Comparison of ENCODE assay signal across 1 cellular context in the genomic region with DNA sequence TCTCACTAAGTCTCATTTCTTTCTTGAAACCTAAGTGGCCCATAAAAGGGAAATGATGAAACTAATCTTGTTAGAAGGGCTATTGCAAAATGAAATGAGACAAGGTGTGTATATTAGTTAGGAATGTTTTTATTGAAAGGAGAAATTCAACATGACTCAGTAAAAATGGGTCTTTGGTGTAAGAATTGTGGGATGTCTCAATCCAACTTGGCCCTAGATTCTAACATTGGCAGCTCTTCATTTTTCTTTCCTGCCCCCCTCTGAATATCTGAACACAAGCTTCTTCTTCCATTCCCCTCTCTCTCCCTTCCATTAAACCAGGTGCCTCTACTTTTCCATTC.
TF ChIP-seq lines count a peak whose summit lies in the region.

No MANE protein-coding gene starts in this region.

TF ChIP-seq in HEK293, 187 proteins besides CTCF, POLR2A, EP300 and RAD21 (continued from another document):
- TF ChIP-seq FEZF1 (tag by site-specific recombination; IDR thresholded peaks at IDR 0.05): peak; percentile 24; the same call in 1 of the 2 replicates
- TF ChIP-seq GLIS1 (tag by site-specific recombination; IDR thresholded peaks at IDR 0.05): no peak
- TF ChIP-seq, protein P1, sequence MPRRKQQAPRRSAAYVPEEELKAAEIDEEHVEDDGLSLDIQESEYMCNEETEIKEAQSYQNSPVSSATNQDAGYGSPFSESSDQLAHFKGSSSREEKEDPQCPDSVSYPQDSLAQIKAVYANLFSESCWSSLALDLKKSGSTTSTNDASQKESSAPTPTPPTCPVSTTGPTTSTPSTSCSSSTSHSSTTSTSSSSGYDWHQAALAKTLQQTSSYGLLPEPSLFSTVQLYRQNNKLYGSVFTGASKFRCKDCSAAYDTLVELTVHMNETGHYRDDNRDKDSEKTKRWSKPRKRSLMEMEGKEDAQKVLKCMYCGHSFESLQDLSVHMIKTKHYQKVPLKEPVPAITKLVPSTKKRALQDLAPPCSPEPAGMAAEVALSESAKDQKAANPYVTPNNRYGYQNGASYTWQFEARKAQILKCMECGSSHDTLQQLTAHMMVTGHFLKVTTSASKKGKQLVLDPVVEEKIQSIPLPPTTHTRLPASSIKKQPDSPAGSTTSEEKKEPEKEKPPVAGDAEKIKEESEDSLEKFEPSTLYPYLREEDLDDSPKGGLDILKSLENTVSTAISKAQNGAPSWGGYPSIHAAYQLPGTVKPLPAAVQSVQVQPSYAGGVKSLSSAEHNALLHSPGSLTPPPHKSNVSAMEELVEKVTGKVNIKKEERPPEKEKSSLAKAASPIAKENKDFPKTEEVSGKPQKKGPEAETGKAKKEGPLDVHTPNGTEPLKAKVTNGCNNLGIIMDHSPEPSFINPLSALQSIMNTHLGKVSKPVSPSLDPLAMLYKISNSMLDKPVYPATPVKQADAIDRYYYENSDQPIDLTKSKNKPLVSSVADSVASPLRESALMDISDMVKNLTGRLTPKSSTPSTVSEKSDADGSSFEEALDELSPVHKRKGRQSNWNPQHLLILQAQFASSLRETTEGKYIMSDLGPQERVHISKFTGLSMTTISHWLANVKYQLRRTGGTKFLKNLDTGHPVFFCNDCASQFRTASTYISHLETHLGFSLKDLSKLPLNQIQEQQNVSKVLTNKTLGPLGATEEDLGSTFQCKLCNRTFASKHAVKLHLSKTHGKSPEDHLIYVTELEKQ (tag by site-specific recombination; IDR thresholded peaks at IDR 0.05; ENCODE audit: borderline replicate concordance): no peak
- TF ChIP-seq SETDB1 (IDR thresholded peaks at IDR 0.05; ENCODE audit: insufficient read length, low read length): no peak
- TF ChIP-seq ZNF660 (tag by site-specific recombination; IDR thresholded peaks at IDR 0.05): no peak
- TF ChIP-seq ZNF664 (tag by site-specific recombination; IDR thresholded peaks at IDR 0.05): no peak
- TF ChIP-seq PRDM4 (tag by site-specific recombination; IDR thresholded peaks at IDR 0.05): 0 out of 2 replicates have a peak, but pooled peaks have one; percentile 5
- TF ChIP-seq ZNF248 (tag by site-specific recombination; IDR thresholded peaks at IDR 0.05): no peak
- TF ChIP-seq ZNF24 (tag by site-specific recombination; IDR thresholded peaks at IDR 0.05): no peak
- TF ChIP-seq ZNF623 (tag by site-specific recombination; IDR thresholded peaks at IDR 0.05): no peak
- 0 out of 2 replicates have a peak, but pooled peaks have one; percentile 32 for TF ChIP-seq ZNF335 (tag by site-specific recombination; conservative IDR thresholded peaks at IDR 0.05)
- TF ChIP-seq, protein P2, sequence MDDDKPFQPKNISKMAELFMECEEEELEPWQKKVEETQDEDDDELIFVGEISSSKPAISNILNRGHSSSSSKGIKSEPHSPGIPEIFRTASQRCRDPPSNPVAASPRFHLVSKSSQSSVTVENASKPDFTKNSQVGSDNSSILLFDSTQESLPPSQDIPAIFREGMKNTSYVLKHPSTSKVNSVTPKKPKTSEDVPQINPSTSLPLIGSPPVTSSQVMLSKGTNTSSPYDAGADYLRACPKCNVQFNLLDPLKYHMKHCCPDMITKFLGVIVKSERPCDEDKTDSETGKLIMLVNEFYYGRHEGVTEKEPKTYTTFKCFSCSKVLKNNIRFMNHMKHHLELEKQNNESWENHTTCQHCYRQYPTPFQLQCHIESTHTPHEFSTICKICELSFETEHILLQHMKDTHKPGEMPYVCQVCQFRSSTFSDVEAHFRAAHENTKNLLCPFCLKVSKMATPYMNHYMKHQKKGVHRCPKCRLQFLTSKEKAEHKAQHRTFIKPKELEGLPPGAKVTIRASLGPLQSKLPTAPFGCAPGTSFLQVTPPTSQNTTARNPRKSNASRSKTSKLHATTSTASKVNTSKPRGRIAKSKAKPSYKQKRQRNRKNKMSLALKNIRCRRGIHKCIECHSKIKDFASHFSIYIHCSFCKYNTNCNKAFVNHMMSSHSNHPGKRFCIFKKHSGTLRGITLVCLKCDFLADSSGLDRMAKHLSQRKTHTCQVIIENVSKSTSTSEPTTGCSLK (tag by site-specific recombination; IDR thresholded peaks at IDR 0.05): no peak
- no peak for TF ChIP-seq KLF7 (tag by site-specific recombination; IDR thresholded peaks at IDR 0.05; ENCODE audit: borderline replicate concordance)
- TF ChIP-seq HOXC10 (CRISPR knock-in tag; IDR thresholded peaks at IDR 0.05): no peak
- no peak for TF ChIP-seq ZNF394 (tag by site-specific recombination; IDR thresholded peaks at IDR 0.05; ENCODE audit: borderline replicate concordance)
- TF ChIP-seq ZNF529 (tag by site-specific recombination; IDR thresholded peaks at IDR 0.05; ENCODE audit: insufficient replicate concordance): no peak
- no peak for TF ChIP-seq ZNF629 (tag by site-specific recombination; IDR thresholded peaks at IDR 0.05)
- no peak for TF ChIP-seq PRDM2 (tag by site-specific recombination; IDR thresholded peaks at IDR 0.05; ENCODE audit: borderline replicate concordance)
- TF ChIP-seq, protein P3, sequence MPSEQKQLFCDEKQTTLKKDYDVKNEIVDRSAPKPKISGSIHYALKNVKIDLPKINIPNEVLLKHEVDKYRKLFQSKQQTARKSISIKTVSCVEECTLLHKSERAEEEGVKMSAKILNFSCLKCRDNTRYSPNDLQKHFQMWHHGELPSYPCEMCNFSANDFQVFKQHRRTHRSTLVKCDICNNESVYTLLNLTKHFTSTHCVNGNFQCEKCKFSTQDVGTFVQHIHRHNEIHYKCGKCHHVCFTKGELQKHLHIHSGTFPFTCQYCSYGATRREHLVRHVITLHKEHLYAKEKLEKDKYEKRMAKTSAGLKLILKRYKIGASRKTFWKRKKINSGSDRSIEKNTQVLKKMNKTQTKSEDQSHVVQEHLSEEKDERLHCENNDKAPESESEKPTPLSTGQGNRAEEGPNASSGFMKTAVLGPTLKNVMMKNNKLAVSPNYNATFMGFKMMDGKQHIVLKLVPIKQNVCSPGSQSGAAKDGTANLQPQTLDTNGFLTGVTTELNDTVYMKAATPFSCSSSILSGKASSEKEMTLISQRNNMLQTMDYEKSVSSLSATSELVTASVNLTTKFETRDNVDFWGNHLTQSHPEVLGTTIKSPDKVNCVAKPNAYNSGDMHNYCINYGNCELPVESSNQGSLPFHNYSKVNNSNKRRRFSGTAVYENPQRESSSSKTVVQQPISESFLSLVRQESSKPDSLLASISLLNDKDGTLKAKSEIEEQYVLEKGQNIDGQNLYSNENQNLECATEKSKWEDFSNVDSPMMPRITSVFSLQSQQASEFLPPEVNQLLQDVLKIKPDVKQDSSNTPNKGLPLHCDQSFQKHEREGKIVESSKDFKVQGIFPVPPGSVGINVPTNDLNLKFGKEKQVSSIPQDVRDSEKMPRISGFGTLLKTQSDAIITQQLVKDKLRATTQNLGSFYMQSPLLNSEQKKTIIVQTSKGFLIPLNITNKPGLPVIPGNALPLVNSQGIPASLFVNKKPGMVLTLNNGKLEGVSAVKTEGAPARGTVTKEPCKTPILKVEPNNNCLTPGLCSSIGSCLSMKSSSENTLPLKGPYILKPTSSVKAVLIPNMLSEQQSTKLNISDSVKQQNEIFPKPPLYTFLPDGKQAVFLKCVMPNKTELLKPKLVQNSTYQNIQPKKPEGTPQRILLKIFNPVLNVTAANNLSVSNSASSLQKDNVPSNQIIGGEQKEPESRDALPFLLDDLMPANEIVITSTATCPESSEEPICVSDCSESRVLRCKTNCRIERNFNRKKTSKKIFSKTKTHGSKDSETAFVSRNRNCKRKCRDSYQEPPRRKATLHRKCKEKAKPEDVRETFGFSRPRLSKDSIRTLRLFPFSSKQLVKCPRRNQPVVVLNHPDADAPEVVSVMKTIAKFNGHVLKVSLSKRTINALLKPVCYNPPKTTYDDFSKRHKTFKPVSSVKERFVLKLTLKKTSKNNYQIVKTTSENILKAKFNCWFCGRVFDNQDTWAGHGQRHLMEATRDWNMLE (tag by site-specific recombination; conservative IDR thresholded peaks at IDR 0.05; ENCODE audit: low read depth): 0 out of 2 replicates have a peak, but pooled peaks have one; percentile 4
- peak; percentile 74; the same call in 1 of the 2 replicates for TF ChIP-seq PRDM6 (tag by site-specific recombination; IDR thresholded peaks at IDR 0.05)
- TF ChIP-seq ZNF707 (tag by site-specific recombination; IDR thresholded peaks at IDR 0.05): no peak
- TF ChIP-seq ZNF114 (tag by site-specific recombination; IDR thresholded peaks at IDR 0.05): no peak
- TF ChIP-seq ZNF610 (tag by site-specific recombination; IDR thresholded peaks at IDR 0.05; ENCODE audit: borderline replicate concordance): no peak
TF ChIP-seq in HEK293: peak in this region for 9.
